ENCODE assay signal across 21 cellular contexts in genomic region chr2:206562375-206562774, GRCh38.
"Had no signal": no experiment of that assay in that cellular context is flagged by ENCODE, and none has a peak within 500 bp of the region (broad histone marks: within the 10 kb centered on the region; RNA-seq: fewer than 3 reads in every experiment).

No MANE protein-coding gene starts in this region.

- H3K27me3 ChIP-seq: hepatocyte, neutrophil, sigmoid colon, spleen, upper lobe of left lung had no signal

- H3K4me2 ChIP-seq: hepatocyte had no signal

- H2AFZ ChIP-seq: hepatocyte, parathyroid adenoma had no signal

- H3K36me3 ChIP-seq: neutrophil, sigmoid colon, spleen, thoracic aorta, upper lobe of left lung had no signal

- H3K4me1 ChIP-seq: parathyroid adenoma, sigmoid colon, spleen, upper lobe of left lung had no signal

- H3K27ac ChIP-seq: hepatocyte, neutrophil, parathyroid adenoma, sigmoid colon, spleen, thoracic aorta, upper lobe of left lung had no signal

- ATAC-seq: esophagus mucosa; left cardiac atrium; natural killer cell; stimulated activated memory B cell treated with anti-CD40 and anti-IgM and Interleukin-4, amounts not matched to agents 10 μg/mL and 1 μg/mL and 100 μg/mL, for 72 hours had no signal

- H3K9me3 ChIP-seq: neutrophil, sigmoid colon, spleen, thoracic aorta, upper lobe of left lung had no signal

- H3K4me3 ChIP-seq: hepatocyte, sigmoid colon, spleen, thoracic aorta, upper lobe of left lung had no signal

- H3K9ac ChIP-seq: parathyroid adenoma had no signal

- H3K79me2 ChIP-seq: hepatocyte, parathyroid adenoma had no signal

- DNase-seq: activated CD4-positive, alpha-beta memory T cell treated with anti-CD3 and anti-CD28 coated beads, Interleukin-2, amount 10 ng/mL, durations not matched to agents 7 days and 5 days; activated CD4-positive, alpha-beta T cell treated with anti-CD3 and anti-CD28 coated beads for 48 hours; activated CD4-positive, CD25-positive, alpha-beta regulatory T cell; activated naive CD4-positive, alpha-beta T cell treated with anti-CD3 and anti-CD28 coated beads for 36 hours; activated T-cell treated with anti-CD3 and anti-CD28 coated beads, Interleukin-2, amount 50 U/mL, for 1 hour; aorta; cerebellar nuclear complex; effector CD8-positive, alpha-beta T cell; left cardiac atrium; natural killer cell; sigmoid colon; spleen; stimulated activated CD4-positive, alpha-beta T cell treated with anti-CD3 and anti-CD28 coated beads, Interleukin-4, amount 100 ng/mL, for 4 hours; T-helper 9 cell; upper lobe of left lung had no signal
